20 cellular contexts compared by ENCODE assay signal in genomic region chr3:185788292-185788691, GRCh38.
"Had no signal": no experiment of that assay in that cellular context is flagged by ENCODE, and none has a peak within 500 bp of the region (broad histone marks: within the 10 kb centered on the region; RNA-seq: fewer than 3 reads in every experiment).

No MANE protein-coding gene starts in this region.

- H3K4me3 ChIP-seq: dorsolateral prefrontal cortex, heart right ventricle, neural progenitor cell, ovary, right atrium auricular region, suprapubic skin, tibial artery, upper lobe of right lung, vagina had no signal

- H3K4me2 ChIP-seq: neural progenitor cell had no signal

- H3K9me3 ChIP-seq: heart right ventricle, ovary, right atrium auricular region, suprapubic skin, tibial artery, upper lobe of right lung, vagina had no signal

- DNase-seq: cortex of kidney; dorsolateral prefrontal cortex; effector CD8-positive, alpha-beta T cell; heart right ventricle; midbrain; nucleus accumbens; ovary; small intestine; stimulated activated CD4-positive, alpha-beta T cell treated with anti-CD3 and anti-CD28 coated beads, Interleukin-4, amount 100 ng/mL, for 1 hour; stimulated activated CD8-positive, alpha-beta memory T cell treated with anti-CD3 and anti-CD28 coated beads, Interleukin-4, amount 100 ng/mL, for 48 hours; stimulated activated naive CD8-positive, alpha-beta T cell treated with anti-CD3 and anti-CD28 coated beads, Interleukin-15, Interleukin-2, amounts not matched to agents 100 U/mL and 50 U/mL, for 24 hours; tibial artery; upper lobe of right lung had no signal

- H3K9ac ChIP-seq: neural progenitor cell had no signal

- H3K27ac ChIP-seq: dorsolateral prefrontal cortex, heart right ventricle, neural progenitor cell, ovary, right atrium auricular region, suprapubic skin, tibial artery, upper lobe of right lung, vagina had no signal

- H3K4me1 ChIP-seq: heart right ventricle, right atrium auricular region, suprapubic skin, tibial artery, upper lobe of right lung, vagina had no signal

- H3K27me3 ChIP-seq: heart right ventricle, neural progenitor cell, ovary, right atrium auricular region, suprapubic skin, upper lobe of right lung, vagina had no signal

- H2AFZ ChIP-seq: neural progenitor cell had no signal

- ATAC-seq: esophagus mucosa; heart right ventricle; natural killer cell treated with Interleukin-12 subunit alpha and Interleukin-12 subunit beta and Interleukin-15 and Interleukin-18, amount 100 ng/mL, for 72 hours; stimulated activated effector memory CD8-positive, alpha-beta T cell treated with anti-CD3 and anti-CD28 coated beads, Interleukin-12 subunit alpha, Interleukin-12 subunit beta, amount 100 ng/mL, for 72 hours; stimulated activated naive CD8-positive, alpha-beta T cell treated with anti-CD3 and anti-CD28 coated beads, Interleukin-15, Interleukin-2, amounts not matched to agents 100 U/mL and 50 U/mL, for 24 hours; upper lobe of right lung had no signal

- H3K36me3 ChIP-seq: heart right ventricle, neural progenitor cell, ovary, right atrium auricular region, suprapubic skin, tibial artery, upper lobe of right lung, vagina had no signal
